In genomic region chr6:73518100-73518981, GRCh38 we compare ENCODE assay signal across 8 cellular contexts. TPM values are rescaled to one million over a fixed set of nuclear protein-coding genes. Genes with fewer than 3 reads are reported as not detected.
DNase-seq lines count a peak whose midpoint lies in the region; ATAC-seq, FAIRE-seq and TF ChIP-seq lines count a peak whose summit lies in the region.
"Not testable (repeated sequence)": the region's sequence is repeated elsewhere in the genome, so short reads cannot be mapped to it uniquely, and the experiment has no call there.

No MANE protein-coding gene starts in this region.

- H2AK5ac ChIP-seq in H1 (ENCODE audit: low read depth, low read length) = not testable (repeated sequence)

- H3K23me2 ChIP-seq in H1 (ENCODE audit: low read depth, low read length) = not testable (repeated sequence)

- H3K79me1 ChIP-seq in H1 (ENCODE audit: low read depth, low read length) = not testable (repeated sequence)

- not testable (repeated sequence) for H3K4me1 ChIP-seq in Caco-2; H1 (replicated peaks in 1 of 4; ENCODE audit: control insufficient read depth in 3 of 4, insufficient read depth in 4 of 4, low read length in 3 of 4); iPS-15b (ENCODE audit: control insufficient read depth, insufficient read depth, low read length)
- H3K4me1 ChIP-seq in thoracic aorta (ENCODE audit: control insufficient read depth in 1 of 2, low read depth in 2 of 2) = peaks cover 39 to 57% of the 10 kb centered on the region in 2 donors

- CTCF ChIA-PET in Caco-2 (lab: Charles Lee); T-cell (lab: Charles Lee): not testable (repeated sequence)
- CTCF ChIA-PET in H1 (lab: Charles Lee; ENCODE audit: partially characterized antibody) = interaction anchor here (0.6 to 1.2 kb wide), 2 partner anchors 57 to 92 kb away, joined by 3 to 8 read pairs; no protein-coding TSS in a partner anchor

- not testable (repeated sequence) for H3K4ac ChIP-seq in H1 (replicated peaks; ENCODE audit: insufficient read length, low read depth, low read length)

- H3K9ac ChIP-seq in H1 (replicated peaks in 1 of 4; ENCODE audit: extremely low read depth in 1 of 4, low read depth in 3 of 4, low read length in 3 of 4) (peak overlapping the region; percentile 79 to 90 (median 84)), iPS-15b (ENCODE audit: low read depth, low read length) (peak overlapping the region; percentile 100)

- H2AFZ ChIP-seq in H1 (ENCODE audit: low read length) = not testable (repeated sequence)

- intact Hi-C loops in Caco-2 (cut with micrococcal nuclease; ENCODE audit: unreplicated experiment) = not testable (repeated sequence)

- not testable (repeated sequence) for H3K23ac ChIP-seq in H1 (ENCODE audit: insufficient read length)

- TF ChIP-seq POLR2A in H1 (IDR thresholded peaks at IDR 0.05; ENCODE audit: control extremely low read depth in 1 of 2, low read depth in 2 of 2, low read length in 2 of 2) = peak in 1 of 2 experiments; percentile 31; a peak in 1 of 3 replicates

- H4K5ac ChIP-seq in H1 (ENCODE audit: insufficient read length, low read depth, low read length) = not testable (repeated sequence)

- H3K27me3 Mint-ChIP-seq in Caco-2 (ENCODE audit: insufficient read depth, unreplicated experiment); IgD-negative memory B cell; T-cell; nephron progenitor cell (ENCODE audit: low read depth, poor library complexity): not testable (repeated sequence)
- peaks cover 61% of the 10 kb centered on the region for H3K27me3 Mint-ChIP-seq in activated naive CD8-positive, alpha-beta T cell treated with anti-CD3 and anti-CD28 coated beads for 36 hours

- POLR2A ChIA-PET in Caco-2 (lab: Charles Lee) = not testable (repeated sequence)
- POLR2A ChIA-PET in T-cell (lab: Charles Lee) = interaction anchor here in 1 of 2 donors (0.6 kb wide), 2 partner anchors 66 to 114 kb away, joined by 3 to 5 read pairs; no protein-coding TSS in a partner anchor
- POLR2A ChIA-PET in H1 (lab: Charles Lee; ENCODE audit: partially characterized antibody) = interaction anchor here (0.6 to 27.5 kb wide), 21 partner anchors 7 to 360 kb away, joined by 3 to 1482 read pairs (median 7); partner anchors contain the start of genes MTO1 and SLC17A5

- not testable (repeated sequence) for H2BK15ac ChIP-seq in H1 (ENCODE audit: low read length)

- not testable (repeated sequence) for H2BK120ac ChIP-seq in H1 (replicated peaks; ENCODE audit: low read depth, low read length)

- not testable (repeated sequence) for H2BK12ac ChIP-seq in H1 (ENCODE audit: low read depth, low read length)

- not testable (repeated sequence) for FAIRE-seq in H1 (lab: Jason Lieb, UNC)

- H3K27ac Mint-ChIP-seq in Caco-2 (ENCODE audit: unreplicated experiment) (peak overlapping the region; percentile 98), IgD-negative memory B cell (peak overlapping the region; percentile 73 to 99 (median 95)), T-cell (peak overlapping the region; percentile 82 to 96), nephron progenitor cell (peak overlapping the region; percentile 92)
- peak overlapping the region; percentile 98 for H3K27ac Mint-ChIP-seq in activated naive CD8-positive, alpha-beta T cell treated with anti-CD3 and anti-CD28 coated beads for 36 hours

- ATAC-seq in T-cell (replicated peaks in 1 of 4); thoracic aorta (ENCODE audit: insufficient number of reproducible peaks, low FRiP score, low read depth): not testable (repeated sequence)

- H4K8ac ChIP-seq in H1 (ENCODE audit: extremely low read depth, insufficient read depth, low read length) = not testable (repeated sequence)

- TF ChIP-seq CTCF in Caco-2 (IDR thresholded peaks at IDR 0.05; ENCODE audit: insufficient read depth in 1 of 2, low read depth in 1 of 2, low read length in 1 of 2, severe bottlenecking in 1 of 2, unreplicated experiment in 1 of 2); H1 (IDR thresholded peaks at IDR 0.05; ENCODE audit: control extremely low read depth in 1 of 3, insufficient read depth in 1 of 3, low read depth in 1 of 3, low read length in 3 of 3); nephron progenitor cell (IDR thresholded peaks at IDR 0.05); thoracic aorta (IDR thresholded peaks at IDR 0.05): not testable (repeated sequence)

- not testable (repeated sequence) for H2BK5ac ChIP-seq in H1 (ENCODE audit: low read depth, low read length)

- not testable (repeated sequence) for H2BK20ac ChIP-seq in H1 (ENCODE audit: low read length)

- H3K9me3 ChIP-seq in Caco-2; H1 (ENCODE audit: insufficient read depth in 2 of 2, low read depth in 1 of 2, low read length in 1 of 2); iPS-15b (ENCODE audit: control insufficient read depth, insufficient read depth, low read length); thoracic aorta: not testable (repeated sequence)

- not testable (repeated sequence) for H3K18ac ChIP-seq in H1 (ENCODE audit: extremely low read depth, low read length)

- not testable (repeated sequence) for H3K56ac ChIP-seq in H1 (replicated peaks; ENCODE audit: insufficient read length, low read depth, low read length)

- not testable (repeated sequence) for TF ChIP-seq RAD21 in H1 (IDR thresholded peaks at IDR 0.05 in 1 of 2, conservative IDR thresholded peaks at IDR 0.05 in 1 of 2; ENCODE audit: low read depth in 2 of 2, low read length in 2 of 2)

- not testable (repeated sequence) for H3K14ac ChIP-seq in H1 (ENCODE audit: insufficient read length)

- H3K36me3 ChIP-seq in Caco-2 (ENCODE audit: control insufficient read depth, insufficient read depth, low read length) = peaks cover 12% of the 10 kb centered on the region
- peaks cover 38 to 55% (median 50%) of the 10 kb centered on the region in 4 experiments for H3K36me3 ChIP-seq in H1 (ENCODE audit: control insufficient read depth in 2 of 4, insufficient read depth in 4 of 4, low read length in 3 of 4)
- H3K36me3 ChIP-seq in iPS-15b (ENCODE audit: control insufficient read depth, insufficient read depth, low read length) = peaks cover 40% of the 10 kb centered on the region
- peaks cover 23% of the 10 kb centered on the region for H3K36me3 ChIP-seq in thoracic aorta

- H3K27me3 ChIP-seq in Caco-2 (replicated peaks; ENCODE audit: control insufficient read depth, insufficient read depth, low read length); H1 (replicated peaks in 1 of 4; ENCODE audit: control insufficient read depth in 3 of 4, extremely low read depth in 1 of 4, insufficient read depth in 3 of 4, low read length in 3 of 4); iPS-15b (ENCODE audit: control insufficient read depth, insufficient read depth, low read length); thoracic aorta (replicated peaks; ENCODE audit: insufficient read depth): not testable (repeated sequence)

- DNase-seq in Caco-2; activated naive CD8-positive, alpha-beta T cell treated with anti-CD3 and anti-CD28 coated beads for 36 hours; H1 (ENCODE audit: low read depth in 1 of 2, low spot score in 2 of 2); nephron progenitor cell; thoracic aorta (ENCODE audit: low spot score): not testable (repeated sequence)
- DNase-seq in T-cell = peak in 1 of 34 experiments; percentile 3

- not testable (repeated sequence) for H4K91ac ChIP-seq in H1 (replicated peaks; ENCODE audit: insufficient read length, low read length)

- H3K4me3 Mint-ChIP-seq in Caco-2 (ENCODE audit: unreplicated experiment) (peak overlapping the region; percentile 81), IgD-negative memory B cell (peak overlapping the region; percentile 92 to 97 (median 94)), T-cell (peak overlapping the region; percentile 95 to 97 (median 96)), nephron progenitor cell (peak overlapping the region; percentile 99)
- H3K4me3 Mint-ChIP-seq in activated naive CD8-positive, alpha-beta T cell treated with anti-CD3 and anti-CD28 coated beads for 36 hours = peak overlapping the region; percentile 98

- peak overlapping the region; percentile 9; the same call in 1 of the 2 replicates for H3K4me3 ChIP-seq in Caco-2 (ENCODE audit: low read depth, low read length)
- H3K4me3 ChIP-seq in H1 (ENCODE audit: extremely low read depth in 1 of 4, insufficient read depth in 2 of 4, low read depth in 3 of 4, low read length in 4 of 4) = peak overlapping the region; percentile 87 to 100 (median 97)
- peak overlapping the region; percentile 58 for H3K4me3 ChIP-seq in iPS-15b (ENCODE audit: low read depth, low read length)
- H3K4me3 ChIP-seq in thoracic aorta = peak overlapping the region; percentile 80

- not testable (repeated sequence) for BruUV-seq in Caco-2 (replicated peaks; lab: Mats Ljungman, UMichigan)

- H3K4me2 ChIP-seq in H1 (ENCODE audit: insufficient read depth in 1 of 2, low read depth in 2 of 2, low read length in 2 of 2) = peak overlapping the region; percentile 71 to 82

- H4K20me1 ChIP-seq in H1 (replicated peaks in 1 of 2; ENCODE audit: control insufficient read depth in 1 of 2, insufficient read depth in 2 of 2, low read length in 2 of 2) = not testable (repeated sequence)

- peaks cover 95% of the 10 kb centered on the region for H3K36me3 Mint-ChIP-seq in Caco-2 (ENCODE audit: insufficient read depth, unreplicated experiment)
- H3K36me3 Mint-ChIP-seq in IgD-negative memory B cell = peaks cover 18% of the 10 kb centered on the region
- H3K36me3 Mint-ChIP-seq in T-cell = peaks cover 55% of the 10 kb centered on the region
- peaks cover 76% of the 10 kb centered on the region for H3K36me3 Mint-ChIP-seq in activated naive CD8-positive, alpha-beta T cell treated with anti-CD3 and anti-CD28 coated beads for 36 hours
- peaks cover 59% of the 10 kb centered on the region for H3K36me3 Mint-ChIP-seq in nephron progenitor cell (ENCODE audit: low read depth)

- 34% methylated on average over 16 of the region's 19 CpGs; no CpG with 5 or more reads in 1 of the 2 experiments for WGBS in H1 (ENCODE audit: extremely low coverage in 1 of 2, insufficient coverage in 1 of 2, insufficient read length in 1 of 2, insufficient replicate concordance in 2 of 2, low coverage in 1 of 2, low lambda C conversion rate in 2 of 2, missing lambda C conversion rate in 1 of 2), 2 experiments

- not testable (repeated sequence) for H3K9me3 Mint-ChIP-seq in Caco-2 (ENCODE audit: unreplicated experiment); IgD-negative memory B cell; T-cell; activated naive CD8-positive, alpha-beta T cell treated with anti-CD3 and anti-CD28 coated beads for 36 hours; nephron progenitor cell

- not testable (repeated sequence) for TF ChIP-seq EP300 in H1 (IDR thresholded peaks at IDR 0.05; ENCODE audit: borderline replicate concordance in 1 of 2, low read depth in 2 of 2, low read length in 2 of 2)

- H3K4me1 Mint-ChIP-seq in Caco-2 (ENCODE audit: low read depth, unreplicated experiment) (peaks cover 11% of the 10 kb centered on the region), IgD-negative memory B cell (peaks cover 37 to 53% (median 46%) of the 10 kb centered on the region in 3 donors), T-cell (peaks cover 68 to 77% (median 69%) of the 10 kb centered on the region in 3 donors), nephron progenitor cell (peaks cover 41% of the 10 kb centered on the region)
- peaks cover 55% of the 10 kb centered on the region for H3K4me1 Mint-ChIP-seq in activated naive CD8-positive, alpha-beta T cell treated with anti-CD3 and anti-CD28 coated beads for 36 hours

- H3K79me2 ChIP-seq in H1 (ENCODE audit: control insufficient read depth in 1 of 2, insufficient read depth in 2 of 2, low read length in 2 of 2) = peaks cover 0 to 41% of the 10 kb centered on the region in 2 experiments; a peak in 3 of 4 replicates

- not testable (repeated sequence) for H3K27ac ChIP-seq in H1 (ENCODE audit: low read depth, low read length)
- H3K27ac ChIP-seq in thoracic aorta = peak overlapping the region in 1 of 2 donors; percentile 100

RNA-seq across cellular contexts. Expression of gene EEF1A1, which starts 2.5 kb away (rescaled TPM):
- 9,246 and 9,491 TPM in 2 replicates for total RNA-seq in Caco-2 (2022)
- polyA plus RNA-seq in IgD-negative memory B cell = 11,514 TPM
- over 10,000 TPM; 14,142 to 15,123 (median 14,655) TPM for total RNA-seq in T-cell
- over 10,000 TPM in 1 of 2 experiments, 1,000 to 10,000 TPM in 1; 9,928 to 10,412 TPM for total RNA-seq in activated naive CD8-positive, alpha-beta T cell treated with anti-CD3 and anti-CD28 coated beads for 36 hours
- 13,468 and 13,823 TPM in 2 replicates for total RNA-seq in H1 (2021; fragmentation: NEBNext Ultra II Directional; extraction: Animal tissue kit (Norgen Biotek cat#: 25700))
- polyA plus RNA-seq in H1 (2011; rRNA removed) = 10,552 and 13,927 TPM in 2 replicates
- 16,498 TPM for polyA plus RNA-seq in H1 (2011; cell fraction: cytosol; rRNA removed)
- polyA plus RNA-seq in H1 (2011; cell fraction: nucleus; rRNA removed) = 10,268 TPM
- polyA plus RNA-seq in H1 (2012, experiment 1 of 2) = 14,752 to 19,552 TPM (median 16,169 TPM) in 4 replicates
- 2,073 TPM for polyA plus RNA-seq in H1 (2012, experiment 2 of 2)
- 13,042 TPM for polyA plus RNA-seq in H1 (2013, experiment 1 of 2)
- 13,003 TPM for polyA plus RNA-seq in H1 (2013, experiment 2 of 2)
- 13,556 and 16,300 TPM in 2 replicates for polyA minus RNA-seq in H1 (2011; rRNA and poly(A)+ RNA removed)
- 5,618 TPM for polyA minus RNA-seq in H1 (2011; cell fraction: cytosol; rRNA and poly(A)+ RNA removed)
- 6,584 TPM for polyA minus RNA-seq in H1 (2011; cell fraction: nucleus; rRNA and poly(A)+ RNA removed)
- total RNA-seq in thoracic aorta = 1,000 to 10,000 TPM; 5,082 to 6,539 TPM

RNA-seq across cellular contexts. Expression of gene MTO1, which starts 56.8 kb away (rescaled TPM):
- 28.7 and 33.1 TPM in 2 replicates for total RNA-seq in Caco-2 (2022)
- polyA plus RNA-seq in IgD-negative memory B cell = 47.9 TPM
- 10 to 100 TPM; 55.0 to 80.4 (median 59.3) TPM for total RNA-seq in T-cell
- 10 to 100 TPM; 48.9 to 51.2 TPM for total RNA-seq in activated naive CD8-positive, alpha-beta T cell treated with anti-CD3 and anti-CD28 coated beads for 36 hours
- 29.3 and 31.6 TPM in 2 replicates for total RNA-seq in H1 (2021; fragmentation: NEBNext Ultra II Directional; extraction: Animal tissue kit (Norgen Biotek cat#: 25700))
- 17.4 and 20.9 TPM in 2 replicates for polyA plus RNA-seq in H1 (2011; rRNA removed)
- polyA plus RNA-seq in H1 (2011; cell fraction: cytosol; rRNA removed) = 40.6 TPM
- polyA plus RNA-seq in H1 (2011; cell fraction: nucleus; rRNA removed) = 29.8 TPM
- polyA plus RNA-seq in H1 (2012, experiment 1 of 2) = 19.3 to 26.1 TPM (median 22.1 TPM) in 4 replicates
- polyA plus RNA-seq in H1 (2012, experiment 2 of 2) = 1.7 TPM
- polyA plus RNA-seq in H1 (2013, experiment 1 of 2) = 17.3 TPM
- 15.8 TPM for polyA plus RNA-seq in H1 (2013, experiment 2 of 2)
- polyA minus RNA-seq in H1 (2011; rRNA and poly(A)+ RNA removed) = 40.7 and 41.1 TPM in 2 replicates
- polyA minus RNA-seq in H1 (2011; cell fraction: cytosol; rRNA and poly(A)+ RNA removed) = 19.4 TPM
- polyA minus RNA-seq in H1 (2011; cell fraction: nucleus; rRNA and poly(A)+ RNA removed) = 40.2 TPM
- total RNA-seq in thoracic aorta = 10 to 100 TPM; 14.2 to 25.3 TPM

Comparison
In these comparisons a context has a peak if more than half of its experiments do, and no peak if none do; other contexts are left out.
1. H3K4me3 ChIP-seq: peak in every context shown above with its lines; median percentile 97 in H1; 80 in thoracic aorta; 58 in iPS-15b; 9 in Caco-2.